10 cellular contexts compared by ENCODE assay signal in genomic region chr11:118895093-118896039, GRCh38. TPM values are rescaled to one million over a fixed set of nuclear protein-coding genes. Genes with fewer than 3 reads are reported as not detected.
DNase-seq lines count a peak whose midpoint lies in the region; ATAC-seq and TF ChIP-seq lines count a peak whose summit lies in the region.
"Had no signal": no experiment of that assay in that cellular context is flagged by ENCODE, and none has a peak within 500 bp of the region (broad histone marks: within the 10 kb centered on the region; RNA-seq: fewer than 3 reads in every experiment).

No MANE protein-coding gene starts in this region.

- no peak overlapping the region for H4K91ac ChIP-seq in mesenchymal stem cell (ENCODE audit: low read length)

- no peak overlapping the region for H3K9ac ChIP-seq in mesenchymal stem cell (ENCODE audit: low read length)

- no peak overlapping the region for H2BK12ac ChIP-seq in mesenchymal stem cell (ENCODE audit: low read length in 2 of 2)

- H3K36me3 ChIP-seq in GM06990 (ENCODE audit: control insufficient read depth, insufficient read depth, low read length): peaks cover 10% of the 10 kb centered on the region
- peaks cover 33 to 55% of the 10 kb centered on the region in 2 experiments for H3K36me3 ChIP-seq in mesenchymal stem cell (ENCODE audit: control insufficient read depth in 1 of 2, insufficient read depth in 2 of 2, low read depth in 1 of 2, low read length in 2 of 2)

- peak overlapping the region in 1 of 2 experiments; percentile 25 for H3K23ac ChIP-seq in mesenchymal stem cell (ENCODE audit: low read length in 2 of 2)

- 78% methylated on average over 25 of the region's 26 CpGs for WGBS in mesenchymal stem cell

- no peaks in the 10 kb centered on the region for H3K27me3 Mint-ChIP-seq in activated CD8-positive, alpha-beta T cell treated with anti-CD3 and anti-CD28 coated beads for 36 hours
- peaks cover under 1% of the 10 kb centered on the region for H3K27me3 Mint-ChIP-seq in type B pancreatic cell

- TF ChIP-seq CTCF in GM06990 (IDR thresholded peaks at IDR 0.05; ENCODE audit: insufficient read depth, low read length, poor library complexity, severe bottlenecking): peak; percentile 10
- TF ChIP-seq CTCF in activated CD8-positive, alpha-beta T cell treated with anti-CD3 and anti-CD28 coated beads for 36 hours (IDR thresholded peaks at IDR 0.05): no peak
- TF ChIP-seq CTCF in type B pancreatic cell (conservative IDR thresholded peaks at IDR 0.05): no peak

- peak overlapping the region; percentile 28 for H3K4me2 ChIP-seq in mesenchymal stem cell (ENCODE audit: low read length, poor library complexity, severe bottlenecking)

- POLR2A ChIA-PET in activated CD8-positive, alpha-beta T cell treated with anti-CD3 and anti-CD28 coated beads for 36 hours (lab: Charles Lee): interaction anchor here (0.6 to 3.3 kb wide), 25 partner anchors 9 to 205 kb away, joined by 3 to 54 read pairs (median 4); partner anchors contain the start of genes BCL9L, CXCR5 and DDX6

- H3K14ac ChIP-seq in mesenchymal stem cell (ENCODE audit: low read length in 2 of 2): no peak overlapping the region

- peaks cover 28% of the 10 kb centered on the region for H3K79me1 ChIP-seq in mesenchymal stem cell (replicated peaks; ENCODE audit: low read length, poor library complexity, severe bottlenecking)

- no peak overlapping the region for H3K4ac ChIP-seq in mesenchymal stem cell (ENCODE audit: low read depth in 1 of 2, low read length in 2 of 2)

- H3K4me3 ChIP-seq in GM06990 (replicated peaks; ENCODE audit: low read depth, low read length) (no peak overlapping the region; the same call in 1 of the 2 replicates), mesenchymal stem cell (ENCODE audit: insufficient read depth in 1 of 2, low read depth in 1 of 2, low read length in 2 of 2) (no peak overlapping the region)
- H3K4me3 ChIP-seq: upper lobe of left lung had no signal

- intact Hi-C loops in activated CD8-positive, alpha-beta T cell treated with anti-CD3 and anti-CD28 coated beads for 36 hours (cut with micrococcal nuclease): no loop called here

- H2BK15ac ChIP-seq in mesenchymal stem cell (ENCODE audit: low read depth, poor library complexity, severe bottlenecking): no peak overlapping the region

- H3K36me3 Mint-ChIP-seq in activated CD8-positive, alpha-beta T cell treated with anti-CD3 and anti-CD28 coated beads for 36 hours (ENCODE audit: low read depth): peaks cover 6% of the 10 kb centered on the region
- no peaks in the 10 kb centered on the region for H3K36me3 Mint-ChIP-seq in type B pancreatic cell

- H3K9me3 ChIP-seq in mesenchymal stem cell (ENCODE audit: control insufficient read depth, low read length): no peaks in the 10 kb centered on the region
- H3K9me3 ChIP-seq: upper lobe of left lung had no signal

- H2BK120ac ChIP-seq in mesenchymal stem cell (ENCODE audit: low read depth, low read length): no peak overlapping the region

- CTCF ChIA-PET in activated CD8-positive, alpha-beta T cell treated with anti-CD3 and anti-CD28 coated beads for 36 hours (lab: Charles Lee): interaction anchor here (0.6 to 3.1 kb wide), 20 partner anchors 9 to 237 kb away, joined by 3 to 18 read pairs (median 5); partner anchors contain the start of genes CXCR5 and DDX6

- peaks cover 74% of the 10 kb centered on the region for H3K4me1 Mint-ChIP-seq in activated CD8-positive, alpha-beta T cell treated with anti-CD3 and anti-CD28 coated beads for 36 hours (ENCODE audit: low read depth)
- H3K4me1 Mint-ChIP-seq in type B pancreatic cell (ENCODE audit: unreplicated experiment): peaks cover 21% of the 10 kb centered on the region

- peak overlapping the region; percentile 69 for H2AK5ac ChIP-seq in mesenchymal stem cell (ENCODE audit: low read length, severe bottlenecking)

- H3K9me3 Mint-ChIP-seq in activated CD8-positive, alpha-beta T cell treated with anti-CD3 and anti-CD28 coated beads for 36 hours: no peaks in the 10 kb centered on the region
- H3K9me3 Mint-ChIP-seq in type B pancreatic cell: no peaks in the 10 kb centered on the region

- peak; percentile 77 for DNase-seq in GM06990 (ENCODE audit: extremely low read depth, insufficient read length)
- DNase-seq in activated CD8-positive, alpha-beta T cell treated with anti-CD3 and anti-CD28 coated beads for 36 hours: peak; percentile 88
- peak; percentile 13 for DNase-seq in mesenchymal stem cell
- DNase-seq in type B pancreatic cell (ENCODE audit: extremely low spot score, unreplicated experiment): no peak
- no peak for DNase-seq in DMS 273 treated with DMSO at 0.1 percent for 48 hours (lab: John Stamatoyannopoulos, UW)
- DNase-seq in NCI-H2081 treated with DMSO at 0.1 percent for 48 hours (lab: John Stamatoyannopoulos, UW): no peak
- DNase-seq in GF-D8 (lab: John Stamatoyannopoulos, UW): no peak

- no peak overlapping the region for H3K18ac ChIP-seq in mesenchymal stem cell (ENCODE audit: low read depth in 1 of 2, low read length in 2 of 2)

- peak overlapping the region; percentile 67 for H3K4me3 Mint-ChIP-seq in activated CD8-positive, alpha-beta T cell treated with anti-CD3 and anti-CD28 coated beads for 36 hours
- no peak overlapping the region for H3K4me3 Mint-ChIP-seq in type B pancreatic cell

- ATAC-seq in HG02885 (IDR thresholded peaks at IDR 0.05; ENCODE audit: poor library complexity, unreplicated experiment): peak; percentile 67
- peak; percentile 86 for ATAC-seq in activated CD8-positive, alpha-beta T cell treated with anti-CD3 and anti-CD28 coated beads for 36 hours

- peak overlapping the region; percentile 95 for H3K27ac Mint-ChIP-seq in activated CD8-positive, alpha-beta T cell treated with anti-CD3 and anti-CD28 coated beads for 36 hours
- no peak overlapping the region for H3K27ac Mint-ChIP-seq in type B pancreatic cell

- H3K27me3 ChIP-seq in GM06990 (replicated peaks; ENCODE audit: control insufficient read depth, insufficient read depth, low read length) (no peaks in the 10 kb centered on the region), mesenchymal stem cell (ENCODE audit: control insufficient read depth in 1 of 2, insufficient read depth in 1 of 2, low read length in 2 of 2) (no peaks in the 10 kb centered on the region)
- H3K27me3 ChIP-seq: upper lobe of left lung had no signal

- no peak overlapping the region for H4K8ac ChIP-seq in mesenchymal stem cell (ENCODE audit: low read length)

- no peak overlapping the region for H2AFZ ChIP-seq in mesenchymal stem cell (ENCODE audit: low read depth, low read length)

- peaks cover 41% of the 10 kb centered on the region for H3K4me1 ChIP-seq in mesenchymal stem cell (ENCODE audit: control insufficient read depth, insufficient read depth, low read depth, low read length)

- H2BK5ac ChIP-seq in mesenchymal stem cell (ENCODE audit: low read depth, low read length, poor library complexity, severe bottlenecking): no peak overlapping the region

- H3K27ac ChIP-seq in mesenchymal stem cell (ENCODE audit: low read length, poor library complexity, severe bottlenecking): no peak overlapping the region

RNA-seq across cellular contexts. Expression of gene CXCR5, which starts 11.7 kb away (rescaled TPM):
- total RNA-seq in activated CD8-positive, alpha-beta T cell treated with anti-CD3 and anti-CD28 coated beads for 36 hours: under 1 TPM; 0.60 to 0.92 TPM
- 0.01 TPM for polyA plus RNA-seq in mesenchymal stem cell (2013, experiment 1 of 2)
- polyA plus RNA-seq in mesenchymal stem cell (2013, experiment 2 of 2): 0.01 TPM
- total RNA-seq in type B pancreatic cell (ENCODE audit: low replicate concordance): not detected in 2 replicates
- polyA plus RNA-seq: keratinocyte had no signal

RNA-seq across cellular contexts. Expression of gene BCL9L, which starts 30.4 kb away (rescaled TPM):
- 10 to 100 TPM; 35.9 to 38.8 TPM for total RNA-seq in activated CD8-positive, alpha-beta T cell treated with anti-CD3 and anti-CD28 coated beads for 36 hours
- polyA plus RNA-seq in mesenchymal stem cell (2013, experiment 1 of 2): 121 TPM
- polyA plus RNA-seq in mesenchymal stem cell (2013, experiment 2 of 2): 115 TPM
- total RNA-seq in type B pancreatic cell (ENCODE audit: low replicate concordance): 44.4 and 77.2 TPM in 2 replicates

Comparison
In these comparisons a context has a peak if more than half of its experiments do, and no peak if none do; other contexts are left out.
1. DNase-seq: peak in GM06990 (single experiment), activated CD8-positive, alpha-beta T cell treated with anti-CD3 and anti-CD28 coated beads for 36 hours (single experiment) and mesenchymal stem cell (single experiment); none in type B pancreatic cell (single experiment), DMS 273 treated with DMSO at 0.1 percent for 48 hours (single experiment), NCI-H2081 treated with DMSO at 0.1 percent for 48 hours (single experiment) and GF-D8 (single experiment).